In genomic region chr1:177798614-177799013, GRCh38 we compare ENCODE assay signal across 22 cellular contexts.
DNase-seq lines count a peak whose midpoint lies in the region; ATAC-seq and TF ChIP-seq lines count a peak whose summit lies in the region.
"Had no signal": no experiment of that assay in that cellular context is flagged by ENCODE, and none has a peak within 500 bp of the region (broad histone marks: within the 10 kb centered on the region; RNA-seq: fewer than 3 reads in every experiment).

No MANE protein-coding gene starts in this region.

- H3K79me2 ChIP-seq in GM23338 (replicated peaks; ENCODE audit: insufficient read depth): no peaks in the 10 kb centered on the region

- H4K20me1 ChIP-seq in GM23338 (replicated peaks; ENCODE audit: insufficient read depth): no peaks in the 10 kb centered on the region

- peak; percentile 62 for DNase-seq in GM12865 (ENCODE audit: low read depth)
- no peak for DNase-seq in GM23338 (ENCODE audit: low spot score)
- no peak for DNase-seq in T-helper 9 cell
- no peak for DNase-seq in middle frontal gyrus (ENCODE audit: extremely low spot score, low spot score)
- DNase-seq in DMS153 (lab: John Stamatoyannopoulos, UW): no peak
- no peak for DNase-seq in activated gamma-delta T cell treated with Interleukin-2 at 50 U/mL for 16 hours
- DNase-seq: 8988T; activated CD4-positive, alpha-beta T cell treated with anti-CD3 and anti-CD28 coated beads for 4 hours; activated T-cell treated with anti-CD3 and anti-CD28 coated beads, Interleukin-2, amount 50 U/mL, for 1 hour; body of pancreas; gastrocnemius medialis; Karpas-422; MV-4-11; NCI-H2171; NCI-H510A treated with DMSO at 0.1 percent for 48 hours; SK-N-SH; stimulated activated naive CD8-positive, alpha-beta T cell treated with anti-CD3 and anti-CD28 coated beads, Interleukin-15, Interleukin-2, amounts not matched to agents 100 U/mL and 50 U/mL, for 24 hours; uterus had no signal

- no peak overlapping the region for H3K27ac ChIP-seq in GM23338 (ENCODE audit: low read depth)
- H3K27ac ChIP-seq: body of pancreas, gastrocnemius medialis, uterus, VCaP had no signal

- no peak overlapping the region for H3K4me3 Mint-ChIP-seq in GM23338
- H3K4me3 Mint-ChIP-seq: nephron had no signal

- H3K4me1 ChIP-seq in GM23338 (ENCODE audit: insufficient read depth): peaks cover 18% of the 10 kb centered on the region
- H3K4me1 ChIP-seq: body of pancreas, uterus had no signal

- ATAC-seq in GM19023 (IDR thresholded peaks at IDR 0.05; ENCODE audit: unreplicated experiment) (peak; percentile 33), GM23338 (no peak), HG03432 (IDR thresholded peaks at IDR 0.05; ENCODE audit: unreplicated experiment) (peak; percentile 43)
- ATAC-seq: body of pancreas; gastrocnemius medialis; stimulated activated naive CD8-positive, alpha-beta T cell treated with anti-CD3 and anti-CD28 coated beads, Interleukin-15, Interleukin-2, amounts not matched to agents 100 U/mL and 50 U/mL, for 24 hours had no signal

- peaks cover 34% of the 10 kb centered on the region for H3K4me1 Mint-ChIP-seq in GM23338

- peak overlapping the region; percentile 92 for H2AFZ ChIP-seq in GM23338

- TF ChIP-seq CTCF in GM12865 (IDR thresholded peaks at IDR 0.05; ENCODE audit: insufficient read depth, low read depth, low read length, missing control alignments) (no peak), GM23338 (conservative IDR thresholded peaks at IDR 0.05; ENCODE audit: low read depth in 2 of 2) (no peak)

- H3K4me2 ChIP-seq in GM23338: no peak overlapping the region
- H3K4me2 ChIP-seq: SK-N-SH had no signal

- peaks cover 2% of the 10 kb centered on the region for H3K27me3 Mint-ChIP-seq in GM23338 (ENCODE audit: insufficient read depth, low read depth, poor library complexity)

- H3K36me3 ChIP-seq in GM23338 (ENCODE audit: insufficient read depth): no peaks in the 10 kb centered on the region
- H3K36me3 ChIP-seq: gastrocnemius medialis, uterus had no signal

- no peaks in the 10 kb centered on the region for H3F3A ChIP-seq in GM23338 (replicated peaks; ENCODE audit: low read depth)

- peaks cover 4% of the 10 kb centered on the region; the same call in 2 of the 3 replicates for H3K9me3 Mint-ChIP-seq in GM23338

- H3K4me3 ChIP-seq in GM12865 (ENCODE audit: low read depth, low read length) (no peak overlapping the region), GM23338 (no peak overlapping the region)
- H3K4me3 ChIP-seq: body of pancreas, gastrocnemius medialis, uterus had no signal

- H3K36me3 Mint-ChIP-seq in GM23338 (ENCODE audit: low read depth): no peaks in the 10 kb centered on the region

- H3K27me3 ChIP-seq in GM23338 (ENCODE audit: insufficient read depth): no peaks in the 10 kb centered on the region
- H3K27me3 ChIP-seq: body of pancreas, gastrocnemius medialis, uterus had no signal

- no peak overlapping the region for H3K27ac Mint-ChIP-seq in GM23338
- H3K27ac Mint-ChIP-seq: nephron had no signal

- peaks cover 20% of the 10 kb centered on the region for H3K9me2 ChIP-seq in GM23338 (ENCODE audit: insufficient read depth)
- H3K9me2 ChIP-seq: SK-N-SH had no signal

TF ChIP-seq in GM23338, 12 proteins besides CTCF, POLR2A, EP300 and RAD21:
- TF ChIP-seq EZH2phosphoT487 (IDR thresholded peaks at IDR 0.05; ENCODE audit: unreplicated experiment) (no peak), REST (IDR thresholded peaks at IDR 0.05; ENCODE audit: unreplicated experiment) (no peak), STAT1 (IDR thresholded peaks at IDR 0.05; ENCODE audit: unreplicated experiment) (no peak), ZNF331 (CRISPR knock-in tag; IDR thresholded peaks at IDR 0.05; ENCODE audit: low read depth) (no peak), ETS1 (IDR thresholded peaks at IDR 0.05) (no peak), ZNF462 (CRISPR knock-in tag; IDR thresholded peaks at IDR 0.05) (no peak)
